ENCODE assay signal across 28 cellular contexts in the genomic region with DNA sequence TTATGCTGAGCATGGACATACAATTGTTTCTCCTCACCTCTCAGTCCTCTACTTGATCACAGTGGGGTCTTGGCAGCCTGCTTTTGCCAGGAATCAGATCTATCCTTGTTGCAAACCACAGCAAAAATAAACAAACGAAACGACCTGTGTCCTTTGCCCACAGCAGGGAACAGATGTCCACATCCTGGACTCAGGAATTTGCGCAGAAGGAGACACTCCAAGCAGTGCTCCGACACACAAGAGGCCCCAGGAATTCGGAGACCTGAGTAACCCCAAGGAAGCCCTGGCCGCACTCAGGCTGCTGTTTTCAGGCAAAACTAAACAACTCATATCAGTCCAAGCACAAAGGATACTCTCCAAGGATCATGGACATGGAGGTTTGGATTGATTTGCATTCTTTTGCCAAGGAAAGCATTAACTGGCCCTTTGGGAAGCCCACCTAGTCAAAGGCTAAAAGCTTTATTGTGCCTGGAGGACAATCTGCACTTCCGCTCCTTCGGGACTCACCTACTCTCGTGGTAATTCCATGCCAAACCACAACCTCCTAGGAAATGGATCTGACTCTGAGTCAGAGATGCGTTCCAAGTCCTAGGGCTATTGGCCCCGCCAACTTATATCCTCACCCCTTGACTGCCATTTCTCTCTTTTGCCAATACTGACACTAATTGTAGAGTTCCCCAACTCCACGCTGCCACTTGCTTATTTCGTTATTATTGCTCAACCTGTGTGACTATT.
A peak's percentile ranks its signal among the peaks of the same experiment; 100 is the strongest.
DNase-seq lines count a peak whose midpoint lies in the region; ATAC-seq, FAIRE-seq and TF ChIP-seq lines count a peak whose summit lies in the region.
"Had no signal": no experiment of that assay in that cellular context is flagged by ENCODE, and none has a peak within 500 bp of the region (broad histone marks: within the 10 kb centered on the region; RNA-seq: fewer than 3 reads in every experiment).

No MANE protein-coding gene starts in this region.

- H3K27ac ChIP-seq in lower lobe of right lung = no peak overlapping the region
- H3K27ac ChIP-seq: BLaER1, gastroesophageal sphincter, ovary, stomach, tibial nerve had no signal

- H3K9me3 ChIP-seq in MG63 (no peaks in the 10 kb centered on the region), lower lobe of right lung (no peaks in the 10 kb centered on the region)
- H3K9me3 ChIP-seq: gastroesophageal sphincter, ovary, tibial nerve had no signal

- no peaks in the 10 kb centered on the region for H3K4me1 Mint-ChIP-seq in activated naive CD4-positive, alpha-beta T cell treated with anti-CD3 and anti-CD28 coated beads, Interleukin-2, amount 10 ng/mL, durations not matched to agents 7 days and 5 days
- H3K4me1 Mint-ChIP-seq: naive thymus-derived CD8-positive, alpha-beta T cell had no signal

- FAIRE-seq in H54 (lab: Jason Lieb, UNC) (no peak), D721Med (lab: Jason Lieb, UNC) (no peak)

- no peak for TF ChIP-seq POLR2A in H54 (IDR thresholded peaks at IDR 0.05; ENCODE audit: low read depth, low read length)

- H3K4me3 ChIP-seq in MG63 (no peak overlapping the region), lower lobe of right lung (no peak overlapping the region)
- H3K4me3 ChIP-seq: BLaER1, gastroesophageal sphincter, ovary, stomach, tibial nerve had no signal

- CTCF ChIA-PET in activated naive CD4-positive, alpha-beta T cell treated with anti-CD3 and anti-CD28 coated beads, Interleukin-2, amount 10 ng/mL, durations not matched to agents 7 days and 5 days (lab: Charles Lee) = no interaction called here

- H3K4me1 ChIP-seq in lower lobe of right lung = no peaks in the 10 kb centered on the region
- H3K4me1 ChIP-seq: gastroesophageal sphincter, stomach, tibial nerve had no signal

- intact Hi-C loops in lower lobe of right lung (cut with DNase I) = no loop called here

- ATAC-seq in lower lobe of right lung = peak in 1 of 2 donors; percentile 37
- ATAC-seq: esophagus mucosa; gastroesophageal sphincter; naive thymus-derived CD8-positive, alpha-beta T cell; right cardiac atrium; Right ventricle myocardium inferior had no signal

- H3K36me3 Mint-ChIP-seq in activated naive CD4-positive, alpha-beta T cell treated with anti-CD3 and anti-CD28 coated beads, Interleukin-2, amount 10 ng/mL, durations not matched to agents 7 days and 5 days = no peaks in the 10 kb centered on the region
- H3K36me3 Mint-ChIP-seq: mesothelial cell of epicardium had no signal

- H3K4me3 Mint-ChIP-seq in activated naive CD4-positive, alpha-beta T cell treated with anti-CD3 and anti-CD28 coated beads, Interleukin-2, amount 10 ng/mL, durations not matched to agents 7 days and 5 days = no peak overlapping the region
- H3K4me3 Mint-ChIP-seq: mesothelial cell of epicardium; naive thymus-derived CD8-positive, alpha-beta T cell had no signal

- H3K27me3 ChIP-seq in MG63 = no peaks in the 10 kb centered on the region
- no peaks in the 10 kb centered on the region for H3K27me3 ChIP-seq in lower lobe of right lung (ENCODE audit: low read depth)
- H3K27me3 ChIP-seq: BLaER1, gastroesophageal sphincter, ovary, stomach, tibial nerve had no signal

- H3K27me3 Mint-ChIP-seq in activated naive CD4-positive, alpha-beta T cell treated with anti-CD3 and anti-CD28 coated beads, Interleukin-2, amount 10 ng/mL, durations not matched to agents 7 days and 5 days = no peaks in the 10 kb centered on the region
- H3K27me3 Mint-ChIP-seq: naive thymus-derived CD8-positive, alpha-beta T cell had no signal

- peak; percentile 82 for DNase-seq in Daoy (ENCODE audit: low read depth)
- DNase-seq in MG63 = peak; percentile 25
- DNase-seq in brain pericyte (ENCODE audit: low read depth, low spot score) = peak; percentile 60
- DNase-seq in lower lobe of right lung = peak; percentile 44
- no peak for DNase-seq in H54 (ENCODE audit: insufficient read length, low spot score)
- no peak for DNase-seq in activated naive CD4-positive, alpha-beta T cell treated with anti-CD3 and anti-CD28 coated beads, Interleukin-2, amount 10 ng/mL, durations not matched to agents 7 days and 5 days
- DNase-seq in D721Med (ENCODE audit: insufficient read length, low spot score) = no peak
- no peak for DNase-seq in NCI-H1105 treated with DMSO at 0.1 percent for 48 hours (lab: John Stamatoyannopoulos, UW)
- DNase-seq: activated CD4-positive, CD25-positive, alpha-beta regulatory T cell treated with anti-CD3 and anti-CD28 coated beads, Interleukin-2, amount 50 U/mL, for 72 hours; activated T-cell treated with anti-CD3 and anti-CD28 coated beads, Interleukin-2, amount 50 U/mL, for 1 hour; amniotic stem cell; COR-L47; DMS79 treated with DMSO at 0.1 percent for 48 hours; naive thymus-derived CD8-positive, alpha-beta T cell; NCI-H146; NCI-H524 treated with DMSO at 0.1 percent for 48 hours; ovary; right cardiac atrium; stimulated activated CD4-positive, alpha-beta T cell treated with anti-CD3 and anti-CD28 coated beads, Interleukin-12 subunit alpha, Interleukin-12 subunit beta, amount 100 ng/mL, for 4 hours; stimulated activated CD4-positive, alpha-beta T cell treated with anti-CD3 and anti-CD28 coated beads, Interleukin-4, amount 100 ng/mL, for 4 hours; stomach; SW 1271 had no signal

- no peak for TF ChIP-seq CTCF in lower lobe of right lung (IDR thresholded peaks at IDR 0.05)
- no peak for TF ChIP-seq CTCF in D721Med (IDR thresholded peaks at IDR 0.05; ENCODE audit: insufficient read depth, missing control alignments)

- H3K36me3 ChIP-seq in MG63 (no peaks in the 10 kb centered on the region), lower lobe of right lung (no peaks in the 10 kb centered on the region)
- H3K36me3 ChIP-seq: BLaER1, gastroesophageal sphincter, ovary, stomach, tibial nerve had no signal

- peaks cover 19% of the 10 kb centered on the region for H3K9me3 Mint-ChIP-seq in activated naive CD4-positive, alpha-beta T cell treated with anti-CD3 and anti-CD28 coated beads, Interleukin-2, amount 10 ng/mL, durations not matched to agents 7 days and 5 days

- H3K27ac Mint-ChIP-seq in activated naive CD4-positive, alpha-beta T cell treated with anti-CD3 and anti-CD28 coated beads, Interleukin-2, amount 10 ng/mL, durations not matched to agents 7 days and 5 days = no peak overlapping the region
- H3K27ac Mint-ChIP-seq: mesothelial cell of epicardium; naive thymus-derived CD8-positive, alpha-beta T cell had no signal

Comparison
In these comparisons a context has a peak if more than half of its experiments do, and no peak if none do; other contexts are left out.
1. DNase-seq: peak in Daoy (single experiment), MG63 (single experiment), brain pericyte (single experiment) and lower lobe of right lung (single experiment); none in H54 (single experiment), activated naive CD4-positive, alpha-beta T cell treated with anti-CD3 and anti-CD28 coated beads, Interleukin-2, amount 10 ng/mL, durations not matched to agents 7 days and 5 days (single experiment), D721Med (single experiment) and NCI-H1105 treated with DMSO at 0.1 percent for 48 hours (single experiment).